In the genomic region with DNA sequence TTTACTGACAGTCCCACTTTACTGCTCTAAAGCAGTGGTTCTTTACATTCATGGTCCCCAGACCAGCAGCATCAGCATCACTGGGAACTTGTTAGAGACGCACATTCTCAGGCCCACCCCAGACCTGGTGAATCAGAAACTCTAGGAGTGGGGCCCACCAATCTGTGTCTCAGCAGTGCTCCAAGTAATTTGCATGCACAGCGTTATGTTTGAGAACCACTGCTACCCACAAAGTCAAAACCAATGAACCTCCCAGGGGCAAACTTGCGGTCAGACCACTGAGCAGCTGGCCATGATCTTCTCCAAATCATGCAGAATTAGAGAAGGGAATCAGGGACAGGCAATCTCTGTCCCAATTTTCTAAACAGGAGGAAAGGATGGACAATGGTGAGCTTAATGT, we compare ENCODE assay signal across 28 cellular contexts. TPM values are rescaled to one million over a fixed set of nuclear protein-coding genes. Genes with fewer than 3 reads are reported as not detected.
"Had no signal": no experiment of that assay in that cellular context is flagged by ENCODE, and none has a peak within 500 bp of the region (broad histone marks: within the 10 kb centered on the region; RNA-seq: fewer than 3 reads in every experiment).

No MANE protein-coding gene starts in this region.

- H3K4me2 ChIP-seq: PC-9 had no signal

- H3K4me1 ChIP-seq: ascending aorta, body of pancreas, breast epithelium had no signal

- H3K27me3 ChIP-seq: ascending aorta, body of pancreas, breast epithelium had no signal

- H3K4me3 ChIP-seq: ascending aorta, body of pancreas, breast epithelium, PC-9 had no signal

- H3K9me3 ChIP-seq: ascending aorta, body of pancreas, breast epithelium had no signal

- H2AFZ ChIP-seq: PC-9 had no signal

- DNase-seq: activated CD4-positive, alpha-beta T cell treated with anti-CD3 and anti-CD28 coated beads for 36 hours; activated CD4-positive, alpha-beta T cell treated with anti-CD3 and anti-CD28 coated beads, Interleukin-2, amount 10 ng/mL, durations not matched to agents 7 days and 5 days; activated CD4-positive, alpha-beta T cell treated with anti-CD3 and anti-CD28 coated beads, Interleukin-2, amount 50 U/mL, for 48 hours; activated CD8-positive, alpha-beta T cell treated with anti-CD3 and anti-CD28 coated beads, Interleukin-2, amount 10 ng/mL, durations not matched to agents 7 days and 5 days; activated gamma-delta T cell; activated naive CD4-positive, alpha-beta T cell treated with Interleukin-2 at 50 U/mL for 16 hours; activated naive CD8-positive, alpha-beta T cell treated with anti-CD3 and anti-CD28 coated beads, Interleukin-2, amount 10 ng/mL, durations not matched to agents 7 days and 5 days; activated T-cell treated with anti-CD3 and anti-CD28 coated beads, Interleukin-2, amount 50 U/mL, for 24 hours; amygdala; body of pancreas; cerebellar nuclear complex; MM.1S; MV-4-11; NCI-H1092; NCI-H1436 treated with DMSO at 0.1 percent for 48 hours; NCI-H1694 treated with DMSO at 0.1 percent for 48 hours; NCI-H2029; NCI-H345; NCI-H526; NCI-H748 treated with DMSO at 0.1 percent for 48 hours; SHP77; T-cell; T-helper 17 cell had no signal

- H3K27ac ChIP-seq: ascending aorta, body of pancreas, breast epithelium, PC-9 had no signal

- H3K36me3 ChIP-seq: ascending aorta, breast epithelium had no signal

RNA-seq across cellular contexts. Expression of a gene that starts 58.5 kb away (rescaled TPM):
- total RNA-seq: activated CD4-positive, alpha-beta T cell treated with anti-CD3 and anti-CD28 coated beads for 36 hours; activated CD4-positive, alpha-beta T cell treated with anti-CD3 and anti-CD28 coated beads, Interleukin-2, amount 10 ng/mL, durations not matched to agents 7 days and 5 days; activated CD8-positive, alpha-beta T cell treated with anti-CD3 and anti-CD28 coated beads, Interleukin-2, amount 10 ng/mL, durations not matched to agents 7 days and 5 days; activated naive CD8-positive, alpha-beta T cell treated with anti-CD3 and anti-CD28 coated beads, Interleukin-2, amount 10 ng/mL, durations not matched to agents 7 days and 5 days; activated T-helper 2 cell treated with anti-CD3 and anti-CD28 coated beads, Interferon-gamma antibody, Interleukin-2, Interleukin-4, amounts not matched to agents 10 μg/mL and 5 μg/mL and 100 μg/mL, durations not matched to agents 14 hours and 24 hours and 36 hours; ascending aorta; body of pancreas; OCI-LY7; PC-9; T-cell; T-helper 17 cell had no signal
